Comparison of ENCODE assay signal across 28 cellular contexts in genomic region chr2:171297951-171298350, GRCh38.
DNase-seq lines count a peak whose midpoint lies in the region; ATAC-seq, FAIRE-seq and TF ChIP-seq lines count a peak whose summit lies in the region.
"Had no signal": no experiment of that assay in that cellular context is flagged by ENCODE, and none has a peak within 500 bp of the region (broad histone marks: within the 10 kb centered on the region; RNA-seq: fewer than 3 reads in every experiment).

No MANE protein-coding gene starts in this region.

- no peak overlapping the region for H3K27ac Mint-ChIP-seq in Caco-2 (ENCODE audit: unreplicated experiment)
- H3K27ac Mint-ChIP-seq: activated B cell treated with CpG ODN at 0.5 μM for 24 hours had no signal

- intact Hi-C loops in Caco-2 (cut with micrococcal nuclease; ENCODE audit: unreplicated experiment) = no loop called here

- FAIRE-seq in RCC 7860 (lab: Jason Lieb, UNC) = peak; percentile 45
- FAIRE-seq: GM12891, H1 had no signal

- peaks cover 2% of the 10 kb centered on the region for H3K27me3 Mint-ChIP-seq in Caco-2 (ENCODE audit: insufficient read depth, unreplicated experiment)
- H3K27me3 Mint-ChIP-seq: activated B cell treated with CpG ODN at 0.5 μM for 24 hours had no signal

- CTCF ChIA-PET in Caco-2 (lab: Charles Lee) = no interaction called here

- H3K36me3 ChIP-seq in fibroblast of lung (ENCODE audit: control insufficient read depth, insufficient read depth, low read length) (no peaks in the 10 kb centered on the region), Caco-2 (ENCODE audit: control insufficient read depth, insufficient read depth, low read length) (no peaks in the 10 kb centered on the region)
- H3K36me3 ChIP-seq: stomach, upper lobe of right lung had no signal

- no peaks in the 10 kb centered on the region for H3K9me3 Mint-ChIP-seq in Caco-2 (ENCODE audit: unreplicated experiment)

- no peaks in the 10 kb centered on the region for H4K20me1 ChIP-seq in fibroblast of lung (ENCODE audit: control insufficient read depth, extremely low read depth, insufficient read depth, low read length)

- POLR2A ChIA-PET in Caco-2 (lab: Charles Lee) = no interaction called here

- peak overlapping the region; percentile 51 for H3K4me2 ChIP-seq in fibroblast of lung (ENCODE audit: extremely low read depth, insufficient read depth, low read length)
- H3K4me2 ChIP-seq: KMS-11 had no signal

- DNase-seq in EL (peak; percentile 46), RCC 7860 (ENCODE audit: low spot score) (no peak), fibroblast of lung (ENCODE audit: low read depth in 2 of 2) (peak; percentile 8 to 72), renal cortical epithelial cell (ENCODE audit: low read depth) (peak; percentile 90), Caco-2 (no peak), DMS114 treated with DMSO at 0.1 percent for 48 hours (lab: John Stamatoyannopoulos, UW; ENCODE audit: unreplicated experiment) (no peak), left lobe of liver (ENCODE audit: low spot score) (no peak)
- DNase-seq: activated B cell treated with CpG ODN at 0.5 μM for 24 hours; activated CD4-positive, alpha-beta T cell treated with anti-CD3 and anti-CD28 coated beads, Interleukin-2, amount 50 U/mL, for 48 hours; activated T-cell treated with anti-CD3 and anti-CD28 coated beads for 4 hours; amygdala; cerebellar nuclear complex; effector CD8-positive, alpha-beta T cell; GF-D8; hippocampal formation; islet precursor cell; NCI-H1048; NCI-H2107; NCI-H526; nucleus accumbens; retina; stomach; T-helper 9 cell; upper lobe of right lung had no signal

- H2AFZ ChIP-seq in fibroblast of lung (ENCODE audit: low read length) = no peak overlapping the region

- H3K79me2 ChIP-seq in fibroblast of lung (ENCODE audit: control insufficient read depth, insufficient read depth, low read length) = no peaks in the 10 kb centered on the region

- TF ChIP-seq CTCF in fibroblast of lung (conservative IDR thresholded peaks at IDR 0.05 in 1 of 2, IDR thresholded peaks at IDR 0.05 in 1 of 2; ENCODE audit: low read depth in 1 of 2, low read length in 2 of 2) (no peak), Caco-2 (IDR thresholded peaks at IDR 0.05; ENCODE audit: insufficient read depth in 1 of 2, low read depth in 1 of 2, low read length in 1 of 2, severe bottlenecking in 1 of 2, unreplicated experiment in 1 of 2) (no peak)

- H3K4me1 ChIP-seq in fibroblast of lung (ENCODE audit: control insufficient read depth, extremely low read depth, insufficient read depth, low read length) (no peaks in the 10 kb centered on the region), Caco-2 (no peaks in the 10 kb centered on the region)
- H3K4me1 ChIP-seq: stomach, upper lobe of right lung had no signal

- no peak overlapping the region for H3K27ac ChIP-seq in fibroblast of lung (ENCODE audit: insufficient read depth, low read length)
- H3K27ac ChIP-seq: C4-2B, KMS-11, stomach, upper lobe of right lung had no signal

- no peaks in the 10 kb centered on the region for H3K9me3 ChIP-seq in fibroblast of lung (ENCODE audit: control insufficient read depth, insufficient read depth, low read depth, low read length)
- no peaks in the 10 kb centered on the region for H3K9me3 ChIP-seq in Caco-2
- H3K9me3 ChIP-seq: stomach, upper lobe of right lung had no signal

- H3K4me3 Mint-ChIP-seq in Caco-2 (ENCODE audit: unreplicated experiment) = no peak overlapping the region
- H3K4me3 Mint-ChIP-seq: activated B cell treated with CpG ODN at 0.5 μM for 24 hours had no signal

- ATAC-seq in left lobe of liver = no peak
- ATAC-seq: upper lobe of right lung had no signal

- no peak overlapping the region for H3K9ac ChIP-seq in fibroblast of lung (ENCODE audit: insufficient read depth, low read length)
- H3K9ac ChIP-seq: KMS-11 had no signal

- BruUV-seq in Caco-2 (replicated peaks; lab: Mats Ljungman, UMichigan) = no TSS peak

- no peaks in the 10 kb centered on the region for H3K4me1 Mint-ChIP-seq in Caco-2 (ENCODE audit: low read depth, unreplicated experiment)
- H3K4me1 Mint-ChIP-seq: activated B cell treated with CpG ODN at 0.5 μM for 24 hours had no signal

- no peaks in the 10 kb centered on the region for H3K36me3 Mint-ChIP-seq in Caco-2 (ENCODE audit: insufficient read depth, unreplicated experiment)

- no peaks in the 10 kb centered on the region for H3K27me3 ChIP-seq in fibroblast of lung (ENCODE audit: control insufficient read depth, insufficient read depth, low read length)
- no peaks in the 10 kb centered on the region for H3K27me3 ChIP-seq in Caco-2 (replicated peaks; ENCODE audit: control insufficient read depth, insufficient read depth, low read length)
- H3K27me3 ChIP-seq: stomach, upper lobe of right lung had no signal

- no peak overlapping the region for H3K4me3 ChIP-seq in fibroblast of lung (replicated peaks in 1 of 4; ENCODE audit: control extremely low read depth in 1 of 4, insufficient read depth in 1 of 4, low read depth in 3 of 4, low read length in 4 of 4)
- no peak overlapping the region for H3K4me3 ChIP-seq in Caco-2 (ENCODE audit: low read depth, low read length)
- H3K4me3 ChIP-seq: stomach, upper lobe of right lung had no signal

Comparison
In these comparisons a context has a peak if more than half of its experiments do, and no peak if none do; other contexts are left out.
1. DNase-seq: peak in EL (single experiment), fibroblast of lung (2 of 2) and renal cortical epithelial cell (single experiment); none in RCC 7860 (single experiment), Caco-2 (0 of 2), DMS114 treated with DMSO at 0.1 percent for 48 hours (single experiment) and left lobe of liver (single experiment).